In genomic region chr9:136992819-136993369, GRCh38 we compare ENCODE assay signal across 8 cellular contexts. TPM values are rescaled to one million over a fixed set of nuclear protein-coding genes. Genes with fewer than 3 reads are reported as not detected.
DNase-seq lines count a peak whose midpoint lies in the region; ATAC-seq and TF ChIP-seq lines count a peak whose summit lies in the region.

No MANE protein-coding gene starts in this region.

- DNase-seq in Peyer's patch (no peak), fibroblast of lung (ENCODE audit: low read depth in 2 of 2) (no peak), gastrocnemius medialis (no peak), RKO (ENCODE audit: low spot score) (no peak), GM03348 (ENCODE audit: low spot score) (no peak), SHP77 (lab: John Stamatoyannopoulos, UW) (no peak)

- peaks cover 3 to 50% (median 28%) of the 10 kb centered on the region in 4 donors for H3K4me1 ChIP-seq in Peyer's patch
- H3K4me1 ChIP-seq in fibroblast of lung (ENCODE audit: control insufficient read depth, extremely low read depth, insufficient read depth, low read length) = peaks cover 8% of the 10 kb centered on the region
- H3K4me1 ChIP-seq in gastrocnemius medialis = peaks cover 6 to 12% of the 10 kb centered on the region in 2 donors

- ATAC-seq in GM18505 (IDR thresholded peaks at IDR 0.05; ENCODE audit: unreplicated experiment) (peak; percentile 2), gastrocnemius medialis (no peak), HG03045 (IDR thresholded peaks at IDR 0.05; ENCODE audit: unreplicated experiment) (no peak)

- in situ Hi-C loops in gastrocnemius medialis (cut with MboI; ENCODE audit: low sequenced_read_pairs in 4 of 4) = no loop called here

- H3K4me2 ChIP-seq in fibroblast of lung (ENCODE audit: extremely low read depth, insufficient read depth, low read length) = peak overlapping the region; percentile 92

- H3K36me3 ChIP-seq in Peyer's patch = peaks cover 0 to 7% (median 0%) of the 10 kb centered on the region in 3 donors
- peaks cover 2% of the 10 kb centered on the region for H3K36me3 ChIP-seq in fibroblast of lung (ENCODE audit: control insufficient read depth, insufficient read depth, low read length)
- H3K36me3 ChIP-seq in gastrocnemius medialis = peaks cover 0 to 7% of the 10 kb centered on the region in 2 donors

- TF ChIP-seq CTCF in Peyer's patch (IDR thresholded peaks at IDR 0.05) (no peak), fibroblast of lung (conservative IDR thresholded peaks at IDR 0.05 in 1 of 2, IDR thresholded peaks at IDR 0.05 in 1 of 2; ENCODE audit: low read depth in 1 of 2, low read length in 2 of 2) (no peak), gastrocnemius medialis (IDR thresholded peaks at IDR 0.05 in 4 of 5, conservative IDR thresholded peaks at IDR 0.05 in 1 of 5) (no peak)

- H3K27ac ChIP-seq in Peyer's patch (peak overlapping the region; percentile 82 to 99 (median 91)), fibroblast of lung (ENCODE audit: insufficient read depth, low read length) (peak overlapping the region; percentile 47), gastrocnemius medialis (peak overlapping the region; percentile 58 to 86 (median 80))

- TF ChIP-seq POLR2A in GM18505 (IDR thresholded peaks at IDR 0.05; ENCODE audit: borderline replicate concordance, extremely low read depth, insufficient read depth, insufficient read length) (no peak), Peyer's patch (IDR thresholded peaks at IDR 0.05) (no peak), gastrocnemius medialis (IDR thresholded peaks at IDR 0.05) (no peak)

- H3K9me3 ChIP-seq in Peyer's patch = no peaks in the 10 kb centered on the region
- no peaks in the 10 kb centered on the region for H3K9me3 ChIP-seq in fibroblast of lung (ENCODE audit: control insufficient read depth, insufficient read depth, low read depth, low read length)
- no peaks in the 10 kb centered on the region for H3K9me3 ChIP-seq in gastrocnemius medialis

- H3K4me3 ChIP-seq in Peyer's patch (peak overlapping the region; percentile 67 to 88 (median 80)), fibroblast of lung (replicated peaks in 1 of 4; ENCODE audit: control extremely low read depth in 1 of 4, insufficient read depth in 1 of 4, low read depth in 3 of 4, low read length in 4 of 4) (peak overlapping the region; percentile 68 to 84 (median 74)), gastrocnemius medialis (peak overlapping the region; percentile 65 to 95 (median 82))

- peaks cover 4% of the 10 kb centered on the region for H3K79me2 ChIP-seq in fibroblast of lung (ENCODE audit: control insufficient read depth, insufficient read depth, low read length)

- H3K9ac ChIP-seq in fibroblast of lung (ENCODE audit: insufficient read depth, low read length) = peak overlapping the region; percentile 40

- intact Hi-C loops in gastrocnemius medialis (cut with DNase I; ENCODE audit: low total_unique reads) = loop anchor here (1.0 to 5.0 kb wide), 4 partner anchors 15 to 146 kb away; partner anchors contain the start of genes PHPT1 and TRAF2

- H2AFZ ChIP-seq in fibroblast of lung (ENCODE audit: low read length) = peak overlapping the region; percentile 67

- H4K20me1 ChIP-seq in fibroblast of lung (ENCODE audit: control insufficient read depth, extremely low read depth, insufficient read depth, low read length) = no peaks in the 10 kb centered on the region

- no peaks in the 10 kb centered on the region for H3K27me3 ChIP-seq in Peyer's patch
- peaks cover 6% of the 10 kb centered on the region for H3K27me3 ChIP-seq in fibroblast of lung (ENCODE audit: control insufficient read depth, insufficient read depth, low read length)
- H3K27me3 ChIP-seq in gastrocnemius medialis = peaks cover 14 to 19% (median 18%) of the 10 kb centered on the region in 3 donors

RNA-seq across cellular contexts. Expression of gene PAXX, which starts 0.7 kb away (rescaled TPM):
- total RNA-seq in Peyer's patch = 10 to 100 TPM; 52.3 to 92.4 (median 63.0) TPM
- total RNA-seq in fibroblast of lung = 13.7 and 14.9 TPM in 2 replicates
- polyA plus RNA-seq in fibroblast of lung = 6.1 and 9.9 TPM in 2 replicates
- 14.3 and 28.3 TPM in 2 replicates for polyA plus RNA-seq in fibroblast of lung (2012)
- 1.9 and 8.5 TPM in 2 replicates for polyA minus RNA-seq in fibroblast of lung (ENCODE audit: low replicate concordance)
- total RNA-seq in gastrocnemius medialis = 10 to 100 TPM; 10.8 to 15.6 (median 14.6) TPM

RNA-seq across cellular contexts. Expression of gene CLIC3, which starts 3.5 kb away (rescaled TPM):
- total RNA-seq in Peyer's patch (1 to 10 TPM in 1 of 4 donors, not detected in 3; 3.3 TPM), fibroblast of lung (1.3 and 3.5 TPM in 2 replicates), gastrocnemius medialis (under 1 TPM in 1 of 4 donors, not detected in 3; 0.36 TPM)
- 0.98 and 1.5 TPM in 2 replicates for polyA plus RNA-seq in fibroblast of lung
- 2.3 and 7.2 TPM in 2 replicates for polyA plus RNA-seq in fibroblast of lung (2012)
- 0.59 and 1.2 TPM in 2 replicates for polyA minus RNA-seq in fibroblast of lung (ENCODE audit: low replicate concordance)

RNA-seq across cellular contexts. Expression of gene LCNL1, which starts 10.1 kb away (rescaled TPM):
- total RNA-seq in Peyer's patch = under 1 TPM in 2 of 4 donors, not detected in 2; 0.28 to 0.83 TPM
- total RNA-seq in fibroblast of lung = 3.3 and 6.3 TPM in 2 replicates
- 0.75 and 1.4 TPM in 2 replicates for polyA plus RNA-seq in fibroblast of lung
- 0.28 and 0.51 TPM in 2 replicates for polyA plus RNA-seq in fibroblast of lung (2012)
- 3.3 TPM in 1 of 2 replicates, not detected in the other for polyA minus RNA-seq in fibroblast of lung (ENCODE audit: low replicate concordance)
- total RNA-seq in gastrocnemius medialis = under 1 TPM in 1 of 4 donors, not detected in 3; 0.10 TPM

RNA-seq across cellular contexts. Expression of gene PTGDS, which starts 15.6 kb away (rescaled TPM):
- total RNA-seq in Peyer's patch = 10 to 100 TPM in 2 of 4 donors, 1 to 10 TPM in 2; 1.2 to 21.5 (median 7.8) TPM
- 89.9 and 90.3 TPM in 2 replicates for total RNA-seq in fibroblast of lung
- 2.0 and 4.9 TPM in 2 replicates for polyA plus RNA-seq in fibroblast of lung
- polyA plus RNA-seq in fibroblast of lung (2012) = 9.8 and 13.0 TPM in 2 replicates
- polyA minus RNA-seq in fibroblast of lung (ENCODE audit: low replicate concordance) = 0.52 and 1.5 TPM in 2 replicates
- total RNA-seq in gastrocnemius medialis = 10 to 100 TPM in 3 of 4 donors, 1 to 10 TPM in 1; 2.3 to 35.2 (median 27.0) TPM

RNA-seq across cellular contexts. Expression of gene ABCA2, which starts 35.1 kb away (rescaled TPM):
- total RNA-seq in Peyer's patch (10 to 100 TPM; 46.4 to 69.0 (median 49.0) TPM), fibroblast of lung (13.9 and 21.8 TPM in 2 replicates), gastrocnemius medialis (10 to 100 TPM; 14.1 to 20.0 (median 16.7) TPM)
- 8.5 and 13.4 TPM in 2 replicates for polyA plus RNA-seq in fibroblast of lung
- polyA plus RNA-seq in fibroblast of lung (2012) = 14.8 and 21.5 TPM in 2 replicates
- 43.7 and 105 TPM in 2 replicates for polyA minus RNA-seq in fibroblast of lung (ENCODE audit: low replicate concordance)
